ENCODE assay signal across 7 cellular contexts in genomic region chr4:80070880-80071620, GRCh38. TPM values are rescaled to one million over a fixed set of nuclear protein-coding genes. Genes with fewer than 3 reads are reported as not detected.
DNase-seq lines count a peak whose midpoint lies in the region; ATAC-seq and TF ChIP-seq lines count a peak whose summit lies in the region.

No MANE protein-coding gene starts in this region.

- peaks cover 43% of the 10 kb centered on the region for H3K36me3 Mint-ChIP-seq in activated CD8-positive, alpha-beta T cell treated with anti-CD3 and anti-CD28 coated beads, Interleukin-2, amount 10 ng/mL, durations not matched to agents 7 days and 5 days (ENCODE audit: low read depth)
- peaks cover 33% of the 10 kb centered on the region for H3K36me3 Mint-ChIP-seq in stimulated activated memory B cell treated with anti-CD40 and anti-IgM and Interleukin-4, amounts not matched to agents 10 μg/mL and 1 μg/mL and 100 μg/mL, for 72 hours

- no peaks in the 10 kb centered on the region for H3K9me2 ChIP-seq in HCT116 (ENCODE audit: insufficient read depth)

- DNase-seq in HCT116 (ENCODE audit: low read depth, low spot score) (no peak), SIG-M5 (lab: John Stamatoyannopoulos, UW) (no peak), hypothalamus (lab: John Stamatoyannopoulos, UW) (no peak), NCI-H510A (lab: John Stamatoyannopoulos, UW) (no peak)
- DNase-seq in activated CD8-positive, alpha-beta T cell treated with anti-CD3 and anti-CD28 coated beads, Interleukin-2, amount 10 ng/mL, durations not matched to agents 7 days and 5 days: no peak

- intact Hi-C loops in HCT116 (cut with micrococcal nuclease): no loop called here

- H2AFZ ChIP-seq in HCT116 (ENCODE audit: low read depth, low read length, poor library complexity, severe bottlenecking): no peak overlapping the region

- H3K4me3 ChIP-seq in HCT116 (replicated peaks in 1 of 2; ENCODE audit: low read depth in 1 of 2, low read length in 2 of 2): no peak overlapping the region; a peak in 1 of 4 replicates
- peak overlapping the region; percentile 74 for H3K4me3 ChIP-seq in iPS-18c (ENCODE audit: insufficient read depth, low read depth, low read length)

- POLR2A ChIA-PET in HCT116 (lab: Charles Lee): no interaction called here
- POLR2A ChIA-PET in activated CD8-positive, alpha-beta T cell treated with anti-CD3 and anti-CD28 coated beads, Interleukin-2, amount 10 ng/mL, durations not matched to agents 7 days and 5 days (lab: Charles Lee): no interaction called here

- no peak overlapping the region for H3K9ac ChIP-seq in HCT116 (ENCODE audit: low read length)

- BruUV-seq in HCT116 (replicated peaks; lab: Mats Ljungman, UMichigan): TSS peak; percentile 21

- peak overlapping the region; percentile 95 for H3K4me3 Mint-ChIP-seq in activated CD8-positive, alpha-beta T cell treated with anti-CD3 and anti-CD28 coated beads, Interleukin-2, amount 10 ng/mL, durations not matched to agents 7 days and 5 days
- peak overlapping the region; percentile 94 for H3K4me3 Mint-ChIP-seq in stimulated activated memory B cell treated with anti-CD40 and anti-IgM and Interleukin-4, amounts not matched to agents 10 μg/mL and 1 μg/mL and 100 μg/mL, for 72 hours

- no peak for TF ChIP-seq POLR2A in HCT116 (IDR thresholded peaks at IDR 0.05; ENCODE audit: borderline replicate concordance, extremely low read depth, insufficient read depth, insufficient read length)

- no peaks in the 10 kb centered on the region for H3K9me3 Mint-ChIP-seq in activated CD8-positive, alpha-beta T cell treated with anti-CD3 and anti-CD28 coated beads, Interleukin-2, amount 10 ng/mL, durations not matched to agents 7 days and 5 days (ENCODE audit: insufficient read depth)
- H3K9me3 Mint-ChIP-seq in stimulated activated memory B cell treated with anti-CD40 and anti-IgM and Interleukin-4, amounts not matched to agents 10 μg/mL and 1 μg/mL and 100 μg/mL, for 72 hours: no peaks in the 10 kb centered on the region

- no peaks in the 10 kb centered on the region for H3K27me3 ChIP-seq in HCT116 (ENCODE audit: insufficient read depth, low read length)

- RAD21 ChIA-PET in HCT116 (lab: Charles Lee; ENCODE audit: low non-redundant PET in 1 of 2, low total read pairs in 2 of 2, uncharacterized antibody in 2 of 2, unreplicated experiment in 2 of 2): no interaction called here

- H3K79me2 ChIP-seq in HCT116 (ENCODE audit: insufficient read depth, low read length): no peaks in the 10 kb centered on the region

- H4K20me1 ChIP-seq in HCT116 (ENCODE audit: insufficient read depth): no peaks in the 10 kb centered on the region

- peaks cover 57% of the 10 kb centered on the region for H3K4me1 Mint-ChIP-seq in activated CD8-positive, alpha-beta T cell treated with anti-CD3 and anti-CD28 coated beads, Interleukin-2, amount 10 ng/mL, durations not matched to agents 7 days and 5 days (ENCODE audit: low read depth)
- H3K4me1 Mint-ChIP-seq in stimulated activated memory B cell treated with anti-CD40 and anti-IgM and Interleukin-4, amounts not matched to agents 10 μg/mL and 1 μg/mL and 100 μg/mL, for 72 hours: peaks cover 65% of the 10 kb centered on the region

- TF ChIP-seq CTCF in HCT116 (IDR thresholded peaks at IDR 0.05 in 2 of 3, conservative IDR thresholded peaks at IDR 0.05 in 1 of 3; ENCODE audit: borderline replicate concordance in 1 of 3, insufficient read depth in 1 of 3, low read depth in 2 of 3, low read length in 2 of 3): no peak

- no peak overlapping the region for H3K27ac ChIP-seq in HCT116 (ENCODE audit: low read depth, low read length)

- H3K9me3 ChIP-seq in HCT116 (ENCODE audit: control insufficient read depth in 1 of 2, insufficient read depth in 1 of 2, low read depth in 1 of 2, low read length in 2 of 2) (no peaks in the 10 kb centered on the region), iPS-18c (ENCODE audit: control insufficient read depth, insufficient read depth, low read length) (no peaks in the 10 kb centered on the region)

- H3K4me2 ChIP-seq in HCT116 (ENCODE audit: low read length): peak overlapping the region; percentile 86

- ATAC-seq in HCT116: no peak
- no peak for ATAC-seq in activated CD8-positive, alpha-beta T cell treated with anti-CD3 and anti-CD28 coated beads, Interleukin-2, amount 10 ng/mL, durations not matched to agents 7 days and 5 days
- no peak for ATAC-seq in stimulated activated memory B cell treated with anti-CD40 and anti-IgM and Interleukin-4, amounts not matched to agents 10 μg/mL and 1 μg/mL and 100 μg/mL, for 72 hours

- TF ChIP-seq RAD21 in HCT116 (IDR thresholded peaks at IDR 0.05; ENCODE audit: low read depth): no peak

- H3K27me3 Mint-ChIP-seq in activated CD8-positive, alpha-beta T cell treated with anti-CD3 and anti-CD28 coated beads, Interleukin-2, amount 10 ng/mL, durations not matched to agents 7 days and 5 days (ENCODE audit: low read depth): peaks cover 2% of the 10 kb centered on the region
- no peaks in the 10 kb centered on the region for H3K27me3 Mint-ChIP-seq in stimulated activated memory B cell treated with anti-CD40 and anti-IgM and Interleukin-4, amounts not matched to agents 10 μg/mL and 1 μg/mL and 100 μg/mL, for 72 hours

- CTCF ChIA-PET in HCT116 (lab: Charles Lee): no interaction called here
- CTCF ChIA-PET in activated CD8-positive, alpha-beta T cell treated with anti-CD3 and anti-CD28 coated beads, Interleukin-2, amount 10 ng/mL, durations not matched to agents 7 days and 5 days (lab: Charles Lee): interaction anchor here (0.6 kb wide), 1 partner anchor 11 kb away, joined by 3 read pairs; no protein-coding TSS in a partner anchor

- peak overlapping the region; percentile 87 for H3K27ac Mint-ChIP-seq in activated CD8-positive, alpha-beta T cell treated with anti-CD3 and anti-CD28 coated beads, Interleukin-2, amount 10 ng/mL, durations not matched to agents 7 days and 5 days
- H3K27ac Mint-ChIP-seq in stimulated activated memory B cell treated with anti-CD40 and anti-IgM and Interleukin-4, amounts not matched to agents 10 μg/mL and 1 μg/mL and 100 μg/mL, for 72 hours: peak overlapping the region; percentile 90

- peaks cover 5 to 43% of the 10 kb centered on the region in 2 experiments for H3K4me1 ChIP-seq in HCT116 (ENCODE audit: control insufficient read depth in 1 of 2, insufficient read depth in 2 of 2, low read length in 2 of 2)

- H3K36me3 ChIP-seq in HCT116 (ENCODE audit: control insufficient read depth in 1 of 2, insufficient read depth in 2 of 2, low read length in 2 of 2): no peaks in the 10 kb centered on the region

TF ChIP-seq in HCT116, 20 proteins besides CTCF, POLR2A, EP300 and RAD21 (continues in another document):
- TF ChIP-seq CBX3 (IDR thresholded peaks at IDR 0.05; ENCODE audit: low read depth): no peak
- TF ChIP-seq SP1 (IDR thresholded peaks at IDR 0.05; ENCODE audit: low read depth): no peak
- no peak for TF ChIP-seq POLR2AphosphoS5 (IDR thresholded peaks at IDR 0.05; ENCODE audit: low read depth, low read length)
- TF ChIP-seq MAX (IDR thresholded peaks at IDR 0.05): no peak
- no peak for TF ChIP-seq ZNF274 (IDR thresholded peaks at IDR 0.05; ENCODE audit: low read depth, low read length)
- no peak for TF ChIP-seq EZH2 (IDR thresholded peaks at IDR 0.05)
- TF ChIP-seq EZH2phosphoT487 (IDR thresholded peaks at IDR 0.05; ENCODE audit: borderline replicate concordance): no peak
- TF ChIP-seq FOSL1 (IDR thresholded peaks at IDR 0.05; ENCODE audit: low read depth): no peak
- no peak for TF ChIP-seq EGR1 (IDR thresholded peaks at IDR 0.05; ENCODE audit: low read depth)
- no peak for TF ChIP-seq SRF (IDR thresholded peaks at IDR 0.05; ENCODE audit: low read depth)
- no peak for TF ChIP-seq YY1 (IDR thresholded peaks at IDR 0.05; ENCODE audit: extremely low read depth, insufficient replicate concordance, low read depth, low read length)
- TF ChIP-seq CEBPB (IDR thresholded peaks at IDR 0.05; ENCODE audit: low read depth): no peak
- TF ChIP-seq ZBTB33 (IDR thresholded peaks at IDR 0.05; ENCODE audit: extremely low read depth, insufficient replicate concordance, low read length): no peak
- no peak for TF ChIP-seq TCF7L2 (IDR thresholded peaks at IDR 0.05; ENCODE audit: borderline replicate concordance, extremely low read depth, insufficient read depth, insufficient read length)

RNA-seq across cellular contexts. Expression of gene ANTXR2, which starts 2.0 kb away (rescaled TPM):
- 6.3 TPM for total RNA-seq in HCT116 (2021; ENCODE audit: unreplicated experiment)
- 4.4 and 7.9 TPM in 2 replicates for polyA plus RNA-seq in HCT116 (2012)
- 10 to 100 TPM; 15.0 to 18.0 TPM for total RNA-seq in activated CD8-positive, alpha-beta T cell treated with anti-CD3 and anti-CD28 coated beads, Interleukin-2, amount 10 ng/mL, durations not matched to agents 7 days and 5 days
